In genomic region chr6:149717588-149718458, GRCh38 we compare ENCODE assay signal across 8 cellular contexts. TPM values are rescaled to one million over a fixed set of nuclear protein-coding genes. Genes with fewer than 3 reads are reported as not detected.
DNase-seq lines count a peak whose midpoint lies in the region; ATAC-seq and TF ChIP-seq lines count a peak whose summit lies in the region.

Gene LATS1, minus strand, starts transcription at chr6:149718101. Its CDS starts 15,975 bp downstream, at chr6:149702126.

- no peak for TF ChIP-seq EP300 in ovary (IDR thresholded peaks at IDR 0.05)

- H3K4me1 ChIP-seq in ovary (ENCODE audit: insufficient read depth) (peaks cover 6% of the 10 kb centered on the region), thymus (ENCODE audit: control insufficient read depth, insufficient read depth, low read length) (peaks cover 5% of the 10 kb centered on the region)

- peak; percentile 80 for ATAC-seq in HG02623 (IDR thresholded peaks at IDR 0.05; ENCODE audit: unreplicated experiment)

- peak; percentile 88 for DNase-seq in NCI-H1092 treated with DMSO at 0.1 percent for 48 hours (lab: John Stamatoyannopoulos, UW)
- DNase-seq in SKM-1 treated with dmso at 0.1 percent for 144 hours (lab: John Stamatoyannopoulos, UW; ENCODE audit: unreplicated experiment) = peak; percentile 73
- DNase-seq in glutamatergic neuron = peak; percentile 96
- DNase-seq in ovary = peak; percentile 89 to 94 (median 91)

- peak; percentile 98 for TF ChIP-seq POLR2A in GM10847 (IDR thresholded peaks at IDR 0.05; ENCODE audit: extremely low read depth, insufficient read length)
- peak; percentile 77 for TF ChIP-seq POLR2A in ovary (IDR thresholded peaks at IDR 0.05)

- 0 to 1% (median 0%) methylated on average over 67 to 82 of the region's 82 CpGs for WGBS in ovary, 3 donors
- under 1% methylated on average over 82 of the region's 82 CpGs for WGBS in thymus

- no peaks in the 10 kb centered on the region for H3K36me3 ChIP-seq in ovary
- peaks cover 1% of the 10 kb centered on the region for H3K36me3 ChIP-seq in thymus (ENCODE audit: control insufficient read depth, insufficient read depth)

- H3K4me1 Mint-ChIP-seq in activated naive CD8-positive, alpha-beta T cell (ENCODE audit: low read depth) = peaks cover 39% of the 10 kb centered on the region
- H3K4me1 Mint-ChIP-seq in glutamatergic neuron (ENCODE audit: low read depth, unreplicated experiment) = peaks cover 16% of the 10 kb centered on the region

- H3K4me3 ChIP-seq in ovary (peak within 1 kb of the TSS; percentile 96), thymus (ENCODE audit: low read length) (peak within 1 kb of the TSS; percentile 80)

- H3K27ac ChIP-seq in ovary (peak within 1 kb of the TSS; percentile 97), thymus (ENCODE audit: low read depth) (peak within 1 kb of the TSS; percentile 96)

- intact Hi-C loops in ovary (cut with DNase I) = no loop called here

- H3K27ac Mint-ChIP-seq in activated naive CD8-positive, alpha-beta T cell = peak within 1 kb of the TSS; percentile 94
- H3K27ac Mint-ChIP-seq in glutamatergic neuron (ENCODE audit: unreplicated experiment) = peak within 1 kb of the TSS; percentile 98

- no peaks in the 10 kb centered on the region for H3K27me3 ChIP-seq in ovary
- H3K27me3 ChIP-seq in thymus (ENCODE audit: control insufficient read depth, insufficient read depth) = no peaks in the 10 kb centered on the region

- peak within 1 kb of the TSS; percentile 97 for H3K4me3 Mint-ChIP-seq in activated naive CD8-positive, alpha-beta T cell
- peak within 1 kb of the TSS; percentile 98 for H3K4me3 Mint-ChIP-seq in glutamatergic neuron (ENCODE audit: unreplicated experiment)

- peaks cover 2% of the 10 kb centered on the region for H3K36me3 Mint-ChIP-seq in activated naive CD8-positive, alpha-beta T cell
- no peaks in the 10 kb centered on the region for H3K36me3 Mint-ChIP-seq in glutamatergic neuron (ENCODE audit: unreplicated experiment)

- no peaks in the 10 kb centered on the region for H3K9me3 ChIP-seq in ovary
- H3K9me3 ChIP-seq in thymus (ENCODE audit: control insufficient read depth) = no peaks in the 10 kb centered on the region

- no peaks in the 10 kb centered on the region for H3K27me3 Mint-ChIP-seq in activated naive CD8-positive, alpha-beta T cell
- H3K27me3 Mint-ChIP-seq in glutamatergic neuron (ENCODE audit: unreplicated experiment) = peaks cover 10% of the 10 kb centered on the region

- TF ChIP-seq CTCF in glutamatergic neuron (IDR thresholded peaks at IDR 0.05; ENCODE audit: partially characterized antibody, unreplicated experiment) = no peak
- TF ChIP-seq CTCF in ovary (IDR thresholded peaks at IDR 0.05) = no peak

- no peaks in the 10 kb centered on the region for H3K9me3 Mint-ChIP-seq in activated naive CD8-positive, alpha-beta T cell (ENCODE audit: low read depth)
- H3K9me3 Mint-ChIP-seq in glutamatergic neuron (ENCODE audit: unreplicated experiment) = peaks cover 4% of the 10 kb centered on the region

RNA-seq across cellular contexts. Expression of gene LATS1, which starts in this region (rescaled TPM):
- 31.5 TPM for total RNA-seq in glutamatergic neuron (ENCODE audit: unreplicated experiment)
- total RNA-seq in ovary = 10 to 100 TPM; 19.6 to 46.0 (median 36.4) TPM
- polyA plus RNA-seq in ovary = 10 to 100 TPM; 10.7 to 19.1 TPM
- polyA plus RNA-seq in thymus = 11.2 TPM

Comparison
In these comparisons a context has a peak if more than half of its experiments do, and no peak if none do; other contexts are left out.
1. Peak in every context shown above with its lines: DNase-seq, ATAC-seq, H3K4me3 ChIP-seq and H3K27ac ChIP-seq.